ENCODE assay signal across 9 cellular contexts in the genomic region with DNA sequence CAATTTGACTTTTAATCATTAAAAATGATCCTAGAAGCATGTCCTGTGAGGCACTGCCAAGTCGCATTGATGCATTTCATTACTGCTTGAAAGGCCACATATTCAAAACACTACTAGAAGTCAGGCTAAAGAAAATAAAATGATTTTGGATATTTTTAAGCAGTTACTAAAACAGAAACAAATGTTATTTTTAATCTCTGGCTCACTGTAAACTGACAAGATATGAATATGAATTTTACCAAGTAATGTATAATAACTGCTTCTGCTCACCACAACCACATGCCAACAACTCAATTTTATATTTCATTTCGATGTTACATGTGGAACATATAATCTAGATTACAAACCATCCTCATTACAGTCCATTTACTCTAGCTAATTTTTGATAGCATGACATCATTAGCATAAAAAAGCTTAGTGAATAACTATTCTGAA.
A peak's percentile ranks its signal among the peaks of the same experiment; 100 is the strongest.
DNase-seq lines count a peak whose midpoint lies in the region; ATAC-seq and TF ChIP-seq lines count a peak whose summit lies in the region.
"Had no signal": no experiment of that assay in that cellular context is flagged by ENCODE, and none has a peak within 500 bp of the region (broad histone marks: within the 10 kb centered on the region; RNA-seq: fewer than 3 reads in every experiment).

No MANE protein-coding gene starts in this region.

- H3K27me3 ChIP-seq in PC-3 (ENCODE audit: low read length) (no peaks in the 10 kb centered on the region), ovary (no peaks in the 10 kb centered on the region)

- no peaks in the 10 kb centered on the region for H4K20me1 ChIP-seq in PC-3 (ENCODE audit: low read length)

- peaks cover 35 to 39% of the 10 kb centered on the region in 2 donors for H3K4me1 Mint-ChIP-seq in natural killer cell

- H3K27me3 Mint-ChIP-seq in natural killer cell (ENCODE audit: low read depth in 2 of 2), result no peaks in the 10 kb centered on the region

- H3K27ac Mint-ChIP-seq in natural killer cell, result peak overlapping the region; percentile 44 to 45

- H3K36me3 Mint-ChIP-seq in natural killer cell, result peaks cover 6% of the 10 kb centered on the region

- no peak for TF ChIP-seq POLR2A in ovary (IDR thresholded peaks at IDR 0.05)

- H3K4me3 ChIP-seq in PC-3 (ENCODE audit: low read length) (no peak overlapping the region), ovary (no peak overlapping the region)

- 17 to 34% (median 27%) methylated on average over 2 of the region's 2 CpGs for WGBS in ovary, 3 donors

- H3K9ac ChIP-seq in PC-3 (ENCODE audit: low read length), result no peak overlapping the region

- BruUV-seq in PC-3 (replicated peaks; lab: Mats Ljungman, UMichigan), result no TSS peak

- H3K4me1 ChIP-seq in PC-3 (ENCODE audit: insufficient read depth, low read length), result peaks cover 52% of the 10 kb centered on the region
- peaks cover 8% of the 10 kb centered on the region for H3K4me1 ChIP-seq in ovary (ENCODE audit: insufficient read depth)

- DNase-seq in PC-3 (no peak), natural killer cell (no peak), H4 (ENCODE audit: low spot score) (no peak), ovary (no peak), NCI-H82 treated with DMSO at 0.1 percent for 48 hours (lab: John Stamatoyannopoulos, UW; ENCODE audit: unreplicated experiment) (no peak)
- DNase-seq in activated CD8-positive, alpha-beta memory T cell treated with anti-CD3 and anti-CD28 coated beads, Interleukin-2, amount 50 U/mL, for 4 hours, result no peak
- DNase-seq: activated CD4-positive, alpha-beta T cell treated with anti-CD3 and anti-CD28 coated beads for 4 hours had no signal

- intact Hi-C loops in PC-3 (cut with micrococcal nuclease) (no loop called here), natural killer cell (cut with micrococcal nuclease) (no loop called here), ovary (cut with DNase I) (no loop called here)

- H3K9me3 Mint-ChIP-seq in natural killer cell, result no peaks in the 10 kb centered on the region

- no peaks in the 10 kb centered on the region for H3K9me2 ChIP-seq in PC-3 (replicated peaks; ENCODE audit: low read length)

- no peak for TF ChIP-seq EP300 in ovary (IDR thresholded peaks at IDR 0.05)

- H3F3A ChIP-seq in PC-3 (ENCODE audit: low read length, unreplicated experiment), result no peaks in the 10 kb centered on the region

- H3K36me3 ChIP-seq in PC-3 (ENCODE audit: low read depth, low read length), result no peaks in the 10 kb centered on the region
- no peaks in the 10 kb centered on the region for H3K36me3 ChIP-seq in ovary

- H3K9me3 ChIP-seq in PC-3 (ENCODE audit: low read length) (no peaks in the 10 kb centered on the region), ovary (no peaks in the 10 kb centered on the region)

- peak overlapping the region; percentile 82 for H3K27ac ChIP-seq in PC-3 (ENCODE audit: low read length)
- no peak overlapping the region for H3K27ac ChIP-seq in ovary

- no peak overlapping the region for H3K4me3 Mint-ChIP-seq in natural killer cell

- TF ChIP-seq CTCF in PC-3 (conservative IDR thresholded peaks at IDR 0.05; ENCODE audit: low read depth, low read length), result no peak
- no peak for TF ChIP-seq CTCF in natural killer cell (IDR thresholded peaks at IDR 0.05)
- no peak for TF ChIP-seq CTCF in ovary (IDR thresholded peaks at IDR 0.05)

- CTCF ChIA-PET in PC-3 (lab: Charles Lee), result no interaction called here

- H3K4me2 ChIP-seq in PC-3 (ENCODE audit: low read length), result peak overlapping the region; percentile 74

- ATAC-seq in GM18861 (IDR thresholded peaks at IDR 0.05; ENCODE audit: unreplicated experiment) (peak; percentile 52), GM21786 (IDR thresholded peaks at IDR 0.05; ENCODE audit: unreplicated experiment) (peak; percentile 10), PC-3 (no peak), natural killer cell (no peak)

- H3K79me2 ChIP-seq in PC-3 (ENCODE audit: low read length), result peaks cover 5% of the 10 kb centered on the region; the same call in 1 of the 2 replicates

- no peak overlapping the region for H2AFZ ChIP-seq in PC-3 (ENCODE audit: low read length)

- POLR2A ChIA-PET in PC-3 (lab: Charles Lee; ENCODE audit: unreplicated experiment), result interaction anchor here (0.8 kb wide), 1 partner anchor 91 kb away, joined by 6 read pairs; no protein-coding TSS in a partner anchor

Comparison
In these comparisons a context has a peak if more than half of its experiments do, and no peak if none do; other contexts are left out.
1. ATAC-seq: peak in GM18861 (single experiment) and GM21786 (single experiment); none in PC-3 (single experiment) and natural killer cell (0 of 3).